In genomic region chr15:35958021-35958420, GRCh38 we compare ENCODE assay signal across 15 cellular contexts.
DNase-seq lines count a peak whose midpoint lies in the region; ATAC-seq and TF ChIP-seq lines count a peak whose summit lies in the region.
"Had no signal": no experiment of that assay in that cellular context is flagged by ENCODE, and none has a peak within 500 bp of the region (broad histone marks: within the 10 kb centered on the region; RNA-seq: fewer than 3 reads in every experiment).

No MANE protein-coding gene starts in this region.

- WGBS in endodermal cell (ENCODE audit: insufficient coverage in 1 of 2, insufficient read length in 1 of 2), 2 experiments: 75 to 93% methylated on average over 1 to 2 of the region's 2 CpGs
- WGBS in adrenal gland, 4 donors: 38 to 55% (median 49%) methylated on average over 2 of the region's 2 CpGs

- TF ChIP-seq CTCF in endodermal cell (conservative IDR thresholded peaks at IDR 0.05) (no peak), adrenal gland (IDR thresholded peaks at IDR 0.05) (no peak)

- no peaks in the 10 kb centered on the region for H3K27me3 Mint-ChIP-seq in endodermal cell (ENCODE audit: insufficient read depth)
- H3K27me3 Mint-ChIP-seq: stimulated activated naive CD8-positive, alpha-beta T cell treated with anti-CD3 and anti-CD28 coated beads, Interleukin-15, Interleukin-2, amounts not matched to agents 100 ng/mL and 50 ng/mL, for 24 hours had no signal

- H3K4me3 Mint-ChIP-seq in endodermal cell: no peak overlapping the region
- H3K4me3 Mint-ChIP-seq: naive thymus-derived CD4-positive, alpha-beta T cell; stimulated activated naive CD8-positive, alpha-beta T cell treated with anti-CD3 and anti-CD28 coated beads, Interleukin-15, Interleukin-2, amounts not matched to agents 100 ng/mL and 50 ng/mL, for 24 hours had no signal

- H3K27ac Mint-ChIP-seq in endodermal cell: no peak overlapping the region
- H3K27ac Mint-ChIP-seq: naive thymus-derived CD4-positive, alpha-beta T cell; stimulated activated naive CD8-positive, alpha-beta T cell treated with anti-CD3 and anti-CD28 coated beads, Interleukin-15, Interleukin-2, amounts not matched to agents 100 ng/mL and 50 ng/mL, for 24 hours had no signal

- H3K27me3 ChIP-seq in endodermal cell (ENCODE audit: control insufficient read depth, insufficient read depth, low read length, poor library complexity, severe bottlenecking) (peaks cover 3% of the 10 kb centered on the region), adrenal gland (no peaks in the 10 kb centered on the region)

- H3K27ac ChIP-seq in endodermal cell (ENCODE audit: low read depth, low read length) (peak overlapping the region; percentile 50), adrenal gland (no peak overlapping the region)
- H3K27ac ChIP-seq: VCaP had no signal

- DNase-seq in Caki2 (ENCODE audit: low read depth) (peak; percentile 4), NCI-H1105 treated with DMSO at 0.1 percent for 48 hours (lab: John Stamatoyannopoulos, UW) (peak; percentile 92), NCI-H774 (lab: John Stamatoyannopoulos, UW) (peak; percentile 84), endodermal cell (no peak), inferior parietal cortex (ENCODE audit: extremely low spot score) (no peak), adrenal gland (no peak), AG08395 (ENCODE audit: low spot score) (no peak)
- DNase-seq: activated CD8-positive, alpha-beta memory T cell treated with anti-CD3 and anti-CD28 coated beads, Interleukin-2, amount 50 U/mL, for 48 hours; glutamatergic neuron; naive thymus-derived CD4-positive, alpha-beta T cell; SIG-M5 had no signal

- no peaks in the 10 kb centered on the region for H3K9me3 Mint-ChIP-seq in endodermal cell
- H3K9me3 Mint-ChIP-seq: stimulated activated naive CD8-positive, alpha-beta T cell treated with anti-CD3 and anti-CD28 coated beads, Interleukin-15, Interleukin-2, amounts not matched to agents 100 ng/mL and 50 ng/mL, for 24 hours had no signal

- H3K9ac ChIP-seq in endodermal cell (ENCODE audit: extremely low read depth, low read length, poor library complexity, severe bottlenecking): no peak overlapping the region

- intact Hi-C loops in adrenal gland (cut with DNase I): no loop called here

- H3K4me3 ChIP-seq in endodermal cell (ENCODE audit: low read length) (no peak overlapping the region), adrenal gland (no peak overlapping the region)

- no peak for TF ChIP-seq POLR2A in adrenal gland (IDR thresholded peaks at IDR 0.05)

- no peaks in the 10 kb centered on the region for H3K4me1 ChIP-seq in endodermal cell (ENCODE audit: control insufficient read depth, insufficient read depth, low read length)
- H3K4me1 ChIP-seq in adrenal gland (replicated peaks in 1 of 2): no peaks in the 10 kb centered on the region

- in situ Hi-C loops in Caki2 (cut with HindIII; ENCODE audit: low pct_unique_long_range_greater_than_20kb, low sequenced_read_pairs): no loop called here

- H3K36me3 ChIP-seq in endodermal cell (ENCODE audit: control insufficient read depth, insufficient read depth, low read length): no peaks in the 10 kb centered on the region
- no peaks in the 10 kb centered on the region for H3K36me3 ChIP-seq in adrenal gland (replicated peaks in 1 of 2)

- no peak for ATAC-seq in HG02885 (IDR thresholded peaks at IDR 0.05; ENCODE audit: poor library complexity, unreplicated experiment)
- ATAC-seq: naive thymus-derived CD4-positive, alpha-beta T cell; right cardiac atrium had no signal

- H3K36me3 Mint-ChIP-seq in endodermal cell (ENCODE audit: low read depth): no peaks in the 10 kb centered on the region
- H3K36me3 Mint-ChIP-seq: naive thymus-derived CD4-positive, alpha-beta T cell had no signal

- H3K9me3 ChIP-seq in endodermal cell (ENCODE audit: control insufficient read depth, low read length) (no peaks in the 10 kb centered on the region), adrenal gland (replicated peaks in 1 of 3) (no peaks in the 10 kb centered on the region)

- no peaks in the 10 kb centered on the region for H3K4me1 Mint-ChIP-seq in endodermal cell
- H3K4me1 Mint-ChIP-seq: naive thymus-derived CD4-positive, alpha-beta T cell had no signal

Comparison
In these comparisons a context has a peak if more than half of its experiments do, and no peak if none do; other contexts are left out.
1. DNase-seq: peak in Caki2 (single experiment), NCI-H1105 treated with DMSO at 0.1 percent for 48 hours (single experiment) and NCI-H774 (single experiment); none in endodermal cell (single experiment), inferior parietal cortex (single experiment), adrenal gland (0 of 7) and AG08395 (single experiment).